ENCODE assay signal across 26 cellular contexts in genomic region chr6:39343461-39343870, GRCh38. TPM values are rescaled to one million over a fixed set of nuclear protein-coding genes. Genes with fewer than 3 reads are reported as not detected.
A peak's percentile ranks its signal among the peaks of the same experiment; 100 is the strongest.
DNase-seq lines count a peak whose midpoint lies in the region; ATAC-seq, FAIRE-seq and TF ChIP-seq lines count a peak whose summit lies in the region.
"Had no signal": no experiment of that assay in that cellular context is flagged by ENCODE, and none has a peak within 500 bp of the region (broad histone marks: within the 10 kb centered on the region; RNA-seq: fewer than 3 reads in every experiment).

No MANE protein-coding gene starts in this region.

- no CpG with 5 or more reads among the region's 9 CpGs for WGBS in mesendoderm (ENCODE audit: extremely low coverage, insufficient coverage, low lambda C conversion rate)

- no peaks in the 10 kb centered on the region for H3K27me3 ChIP-seq in SJCRH30
- H3K27me3 ChIP-seq in mesendoderm (ENCODE audit: insufficient read depth, low read length, poor library complexity) = no peaks in the 10 kb centered on the region
- H3K27me3 ChIP-seq: body of pancreas, heart left ventricle, pancreas, suprapubic skin had no signal

- no peak overlapping the region for H2AK5ac ChIP-seq in mesendoderm (ENCODE audit: low read length)

- H3K4ac ChIP-seq in mesendoderm (ENCODE audit: low read depth, low read length) = no peak overlapping the region

- H4K8ac ChIP-seq in mesendoderm (ENCODE audit: low read depth, low read length) = no peak overlapping the region

- no peaks in the 10 kb centered on the region for H3K79me2 ChIP-seq in mesendoderm (ENCODE audit: control insufficient read depth, insufficient read depth, low read length)

- CTCF ChIA-PET in HEK293T (lab: Yijun Ruan, JAX) = no interaction called here

- no peak overlapping the region for H3K23ac ChIP-seq in mesendoderm (ENCODE audit: low read length)

- no peaks in the 10 kb centered on the region for H3K9me3 ChIP-seq in SJCRH30 (replicated peaks)
- H3K9me3 ChIP-seq: body of pancreas, heart left ventricle, pancreas, suprapubic skin had no signal

- H3K4me1 Mint-ChIP-seq in effector memory CD8-positive, alpha-beta T cell (ENCODE audit: low read depth in 2 of 2) = peaks cover 0 to 3% of the 10 kb centered on the region in 2 donors
- H3K4me1 Mint-ChIP-seq: stimulated activated effector memory CD8-positive, alpha-beta T cell treated with anti-CD3 and anti-CD28 coated beads, Interleukin-12 subunit alpha, Interleukin-12 subunit beta, amount 100 ng/mL, for 72 hours had no signal

- peaks cover 3% of the 10 kb centered on the region for H3K36me3 Mint-ChIP-seq in effector memory CD8-positive, alpha-beta T cell (ENCODE audit: insufficient read depth)
- H3K36me3 Mint-ChIP-seq: natural killer cell; stimulated activated effector memory CD8-positive, alpha-beta T cell treated with anti-CD3 and anti-CD28 coated beads, Interleukin-12 subunit alpha, Interleukin-12 subunit beta, amount 100 ng/mL, for 72 hours had no signal

- H3K4me2 ChIP-seq in mesendoderm (ENCODE audit: low read length) = no peak overlapping the region
- H3K4me2 ChIP-seq: smooth muscle cell had no signal

- H3K27me3 Mint-ChIP-seq in effector memory CD8-positive, alpha-beta T cell = peaks cover 12 to 30% of the 10 kb centered on the region in 2 donors

- H3K79me1 ChIP-seq in mesendoderm (ENCODE audit: low read length) = no peaks in the 10 kb centered on the region

- no peak for ATAC-seq in effector memory CD8-positive, alpha-beta T cell (replicated peaks)
- ATAC-seq: body of pancreas; SK-N-SH treated with all-trans-retinoic acid at 6 μM for 48 hours; stimulated activated effector memory CD8-positive, alpha-beta T cell treated with anti-CD3 and anti-CD28 coated beads, Interleukin-12 subunit alpha, Interleukin-12 subunit beta, amount 100 ng/mL, for 72 hours had no signal

- POLR2A ChIA-PET in HEK293T (lab: Yijun Ruan, JAX) = no interaction called here

- no peak overlapping the region for H2BK15ac ChIP-seq in mesendoderm (replicated peaks; ENCODE audit: low read depth)

- H3K4me1 ChIP-seq in SJCRH30 (peaks cover 64% of the 10 kb centered on the region), mesendoderm (ENCODE audit: control insufficient read depth, low read depth, low read length) (peaks cover 10% of the 10 kb centered on the region)

- no peak for DNase-seq in HEK293T (ENCODE audit: extremely low spot score)
- DNase-seq in SJCRH30 = no peak
- DNase-seq in mesendoderm = peak; percentile 31
- no peak for DNase-seq in urothelium cell line (ENCODE audit: low spot score)
- DNase-seq in effector memory CD8-positive, alpha-beta T cell = no peak
- no peak for DNase-seq in activated CD8-positive, alpha-beta memory T cell treated with anti-CD3 and anti-CD28 coated beads, Interleukin-2, amount 50 U/mL, for 4 hours
- DNase-seq in RPMI8226 = no peak
- DNase-seq: activated effector memory CD4-positive, alpha-beta T cell treated with anti-CD3 and anti-CD28 coated beads, Interleukin-2, amount 50 U/mL, for 16 hours; CD4-positive, alpha-beta T cell; DMS 273 treated with DMSO at 0.1 percent for 48 hours; effector CD4-positive, alpha-beta T cell; erythroblast; natural killer cell; NCI-H748 treated with DMSO at 0.1 percent for 48 hours; pancreas had no signal

- FAIRE-seq in urothelium cell line (lab: Jason Lieb, UNC) = peak; percentile 52
- FAIRE-seq: pancreas had no signal

- H2BK5ac ChIP-seq in mesendoderm (ENCODE audit: low read length) = no peak overlapping the region

- H3K56ac ChIP-seq in mesendoderm (ENCODE audit: low read length) = no peak overlapping the region

- H3K4me3 Mint-ChIP-seq in effector memory CD8-positive, alpha-beta T cell = no peak overlapping the region
- H3K4me3 Mint-ChIP-seq: CD4-positive, alpha-beta T cell; stimulated activated effector memory CD8-positive, alpha-beta T cell treated with anti-CD3 and anti-CD28 coated beads, Interleukin-12 subunit alpha, Interleukin-12 subunit beta, amount 100 ng/mL, for 72 hours; T-helper 2 cell treated with Interferon-gamma antibody and Interleukin-4, amounts not matched to agents 5 μg/mL and 100 μg/mL, for 36 hours had no signal

- H3K9ac ChIP-seq in mesendoderm (ENCODE audit: low read length) = no peak overlapping the region

- no peak overlapping the region for H3K27ac Mint-ChIP-seq in effector memory CD8-positive, alpha-beta T cell
- H3K27ac Mint-ChIP-seq: CD4-positive, alpha-beta T cell; natural killer cell; stimulated activated effector memory CD8-positive, alpha-beta T cell treated with anti-CD3 and anti-CD28 coated beads, Interleukin-12 subunit alpha, Interleukin-12 subunit beta, amount 100 ng/mL, for 72 hours had no signal

- H2BK120ac ChIP-seq in mesendoderm (ENCODE audit: low read depth, low read length) = no peak overlapping the region

- no peak overlapping the region for H3K18ac ChIP-seq in mesendoderm (ENCODE audit: low read length)

- H3K36me3 ChIP-seq in SJCRH30 (no peaks in the 10 kb centered on the region), mesendoderm (ENCODE audit: control insufficient read depth, insufficient read depth, low read length) (no peaks in the 10 kb centered on the region)
- H3K36me3 ChIP-seq: heart left ventricle, pancreas, suprapubic skin had no signal

- H3K4me3 ChIP-seq in SJCRH30 (no peak overlapping the region), mesendoderm (ENCODE audit: low read length) (no peak overlapping the region)
- H3K4me3 ChIP-seq: body of pancreas, heart left ventricle, pancreas, smooth muscle cell, suprapubic skin had no signal

- no peak overlapping the region for H4K5ac ChIP-seq in mesendoderm (ENCODE audit: low read length)

- H3K9me3 Mint-ChIP-seq in effector memory CD8-positive, alpha-beta T cell = no peaks in the 10 kb centered on the region
- H3K9me3 Mint-ChIP-seq: CD4-positive, alpha-beta T cell; natural killer cell; stimulated activated effector memory CD8-positive, alpha-beta T cell treated with anti-CD3 and anti-CD28 coated beads, Interleukin-12 subunit alpha, Interleukin-12 subunit beta, amount 100 ng/mL, for 72 hours; T-helper 2 cell treated with Interferon-gamma antibody and Interleukin-4, amounts not matched to agents 5 μg/mL and 100 μg/mL, for 36 hours had no signal

- H3K27ac ChIP-seq in SJCRH30 (peak overlapping the region; percentile 78), mesendoderm (ENCODE audit: low read depth, low read length) (no peak overlapping the region)
- H3K27ac ChIP-seq: HL-60, suprapubic skin had no signal

TF ChIP-seq in HEK293T, 16 proteins besides CTCF, POLR2A, EP300 and RAD21:
- TF ChIP-seq FOXK2 (IDR thresholded peaks at IDR 0.05) (no peak), PKNOX1 (IDR thresholded peaks at IDR 0.05) (0 out of 2 replicates have a peak, but pooled peaks have one; percentile 10)
TF ChIP-seq in HEK293T: peak in this region for 1.

RNA-seq across cellular contexts. Expression of gene KCNK16, which starts 21.0 kb away (rescaled TPM):
- not detected in 2 replicates for total RNA-seq in SJCRH30 (2014; rRNA removed; shearing (Covaris generic))
- polyA plus RNA-seq in mesendoderm (2013, experiment 1 of 2) = not detected
- not detected for polyA plus RNA-seq in mesendoderm (2013, experiment 2 of 2)
- total RNA-seq: CD4-positive, alpha-beta T cell; cerebellum; fibroblast of villous mesenchyme; G401; heart left ventricle; natural killer cell; smooth muscle cell; suprapubic skin had no signal
- polyA plus RNA-seq: heart left ventricle, smooth muscle cell had no signal

RNA-seq across cellular contexts. Expression of gene KCNK17, which starts 29.2 kb away (rescaled TPM):
- total RNA-seq in SJCRH30 (2014; rRNA removed; shearing (Covaris generic)) = not detected in 2 replicates
- 0.81 TPM for polyA plus RNA-seq in mesendoderm (2013, experiment 1 of 2)
- polyA plus RNA-seq in mesendoderm (2013, experiment 2 of 2) = 1.0 TPM
- total RNA-seq: CD4-positive, alpha-beta T cell; fibroblast of villous mesenchyme; G401; smooth muscle cell; suprapubic skin had no signal
- polyA plus RNA-seq: smooth muscle cell had no signal
